8 cellular contexts compared by ENCODE assay signal in the genomic region with DNA sequence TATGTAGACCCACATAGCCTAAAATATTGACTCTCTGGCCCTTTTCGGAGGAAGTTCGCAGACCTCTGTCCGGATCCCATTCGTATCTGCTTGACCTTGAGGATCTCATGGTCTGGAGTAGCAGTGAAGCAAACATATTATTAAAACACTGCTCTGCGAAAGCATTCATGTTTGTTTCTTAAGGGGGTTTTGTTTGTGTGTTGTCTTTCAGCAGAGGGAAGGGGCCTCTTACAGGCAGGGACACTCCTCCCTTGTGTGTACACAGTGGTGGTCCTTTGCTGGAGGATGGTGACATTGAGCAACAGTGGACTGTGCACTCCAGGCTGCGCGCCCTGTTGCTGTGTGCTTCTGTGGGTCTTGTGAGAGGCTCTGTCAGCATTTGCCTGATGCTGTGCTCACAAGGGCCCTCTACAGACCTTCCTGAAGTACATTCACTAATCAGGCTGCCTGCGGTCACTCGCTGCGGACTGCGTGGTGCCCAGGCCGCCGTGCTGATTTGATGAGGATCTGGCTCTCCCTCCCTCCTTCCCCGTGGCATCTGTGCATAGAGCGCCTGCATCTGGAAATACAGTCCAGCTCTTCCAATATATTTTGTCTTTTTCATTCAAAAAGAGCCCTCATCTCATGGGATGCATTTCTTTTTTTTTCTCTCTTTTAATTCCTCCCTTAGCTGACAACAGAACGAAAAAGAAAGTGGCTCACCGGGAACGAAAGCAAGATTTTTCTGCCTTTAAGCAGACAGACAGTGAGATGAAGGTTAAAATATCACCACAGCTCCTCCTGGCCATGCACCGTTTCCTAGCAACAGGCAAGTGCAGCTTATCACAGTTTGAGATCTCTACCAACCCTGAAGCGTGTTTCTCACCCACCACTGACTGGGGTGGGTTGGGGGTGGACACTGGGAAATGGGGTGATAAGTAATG.
DNase-seq lines count a peak whose midpoint lies in the region; ATAC-seq lines count a peak whose summit lies in the region.

No MANE protein-coding gene starts in this region.

- H3K4me3 Mint-ChIP-seq in activated CD8-positive, alpha-beta T cell treated with anti-CD3 and anti-CD28 coated beads, Interleukin-2, amount 10 ng/mL, durations not matched to agents 7 days and 5 days, result peak overlapping the region; percentile 79

- peak overlapping the region; percentile 40 for H3K4me3 ChIP-seq in effector memory CD4-positive, alpha-beta T cell (ENCODE audit: insufficient read depth, low read depth, low read length, poor library complexity, severe bottlenecking)
- H3K4me3 ChIP-seq in mesodermal cell (ENCODE audit: extremely low read depth, insufficient read depth, low read length, poor library complexity, severe bottlenecking), result no peak overlapping the region

- CTCF ChIA-PET in activated CD8-positive, alpha-beta T cell treated with anti-CD3 and anti-CD28 coated beads, Interleukin-2, amount 10 ng/mL, durations not matched to agents 7 days and 5 days (lab: Charles Lee), result interaction anchor here (0.7 to 3.5 kb wide), 13 partner anchors 9 to 340 kb away, joined by 3 to 25 read pairs (median 4); partner anchors contain the start of genes ARL3, CNNM2 and SFXN2

- H3K36me3 Mint-ChIP-seq in activated CD8-positive, alpha-beta T cell treated with anti-CD3 and anti-CD28 coated beads, Interleukin-2, amount 10 ng/mL, durations not matched to agents 7 days and 5 days (ENCODE audit: low read depth), result no peaks in the 10 kb centered on the region

- H3K4me1 Mint-ChIP-seq in activated CD8-positive, alpha-beta T cell treated with anti-CD3 and anti-CD28 coated beads, Interleukin-2, amount 10 ng/mL, durations not matched to agents 7 days and 5 days (ENCODE audit: low read depth), result peaks cover 32% of the 10 kb centered on the region

- H3K27me3 ChIP-seq in effector memory CD4-positive, alpha-beta T cell (replicated peaks; ENCODE audit: control insufficient read depth, insufficient read depth, low read length, poor library complexity, severe bottlenecking), result no peaks in the 10 kb centered on the region

- peak; percentile 81 for ATAC-seq in GM21619 (IDR thresholded peaks at IDR 0.05; ENCODE audit: unreplicated experiment)
- peak; percentile 90 for ATAC-seq in activated CD8-positive, alpha-beta T cell treated with anti-CD3 and anti-CD28 coated beads, Interleukin-2, amount 10 ng/mL, durations not matched to agents 7 days and 5 days

- no peaks in the 10 kb centered on the region for H3K9me3 Mint-ChIP-seq in activated CD8-positive, alpha-beta T cell treated with anti-CD3 and anti-CD28 coated beads, Interleukin-2, amount 10 ng/mL, durations not matched to agents 7 days and 5 days (ENCODE audit: insufficient read depth)

- no peaks in the 10 kb centered on the region for H3K27me3 Mint-ChIP-seq in activated CD8-positive, alpha-beta T cell treated with anti-CD3 and anti-CD28 coated beads, Interleukin-2, amount 10 ng/mL, durations not matched to agents 7 days and 5 days (ENCODE audit: low read depth)

- peak overlapping the region; percentile 90 for H3K27ac Mint-ChIP-seq in activated CD8-positive, alpha-beta T cell treated with anti-CD3 and anti-CD28 coated beads, Interleukin-2, amount 10 ng/mL, durations not matched to agents 7 days and 5 days

- H3K36me3 ChIP-seq in effector memory CD4-positive, alpha-beta T cell (ENCODE audit: control insufficient read depth, insufficient read depth, low read length), result no peaks in the 10 kb centered on the region
- H3K36me3 ChIP-seq in mesodermal cell (ENCODE audit: control insufficient read depth, insufficient read depth, low read length), result no peaks in the 10 kb centered on the region

- H3K4me1 ChIP-seq in effector memory CD4-positive, alpha-beta T cell (ENCODE audit: control insufficient read depth, insufficient read depth, low read length, poor library complexity, severe bottlenecking), result peaks cover 6% of the 10 kb centered on the region
- peaks cover 8% of the 10 kb centered on the region for H3K4me1 ChIP-seq in mesodermal cell (ENCODE audit: control insufficient read depth, insufficient read depth, low read length, poor library complexity, severe bottlenecking)

- H3K27ac ChIP-seq in effector memory CD4-positive, alpha-beta T cell (ENCODE audit: insufficient read depth, low read length, poor library complexity, severe bottlenecking), result peak overlapping the region; percentile 55
- H3K27ac ChIP-seq in mesodermal cell (ENCODE audit: low read depth, low read length, severe bottlenecking), result peak overlapping the region; percentile 24

- DNase-seq in EL (peak; percentile 49), M059J (ENCODE audit: low read depth) (peak; percentile 47), COR-L47 (lab: John Stamatoyannopoulos, UW) (no peak)
- peak; percentile 83 for DNase-seq in activated CD8-positive, alpha-beta T cell treated with anti-CD3 and anti-CD28 coated beads, Interleukin-2, amount 10 ng/mL, durations not matched to agents 7 days and 5 days
- DNase-seq in effector memory CD4-positive, alpha-beta T cell, result peak; percentile 10 to 44 (median 40)
- peak; percentile 61 for DNase-seq in stimulated activated CD8-positive, alpha-beta memory T cell treated with anti-CD3 and anti-CD28 coated beads, Interleukin-4, amount 100 ng/mL, for 48 hours

- POLR2A ChIA-PET in activated CD8-positive, alpha-beta T cell treated with anti-CD3 and anti-CD28 coated beads, Interleukin-2, amount 10 ng/mL, durations not matched to agents 7 days and 5 days (lab: Charles Lee), result interaction anchor here (0.7 to 1.3 kb wide), 2 partner anchors 133 to 135 kb away, joined by 3 to 4 read pairs; partner anchors contain the start of gene CNNM2

- WGBS in mesodermal cell (ENCODE audit: insufficient coverage in 2 of 2), 2 experiments, result 47 to 55% methylated on average over 11 to 14 of the region's 20 CpGs

- no peaks in the 10 kb centered on the region for H3K9me3 ChIP-seq in effector memory CD4-positive, alpha-beta T cell (ENCODE audit: control insufficient read depth, low read length)
- no peaks in the 10 kb centered on the region for H3K9me3 ChIP-seq in mesodermal cell (ENCODE audit: control insufficient read depth, low read length)
